Comparison of ENCODE assay signal across 8 cellular contexts in the genomic region with DNA sequence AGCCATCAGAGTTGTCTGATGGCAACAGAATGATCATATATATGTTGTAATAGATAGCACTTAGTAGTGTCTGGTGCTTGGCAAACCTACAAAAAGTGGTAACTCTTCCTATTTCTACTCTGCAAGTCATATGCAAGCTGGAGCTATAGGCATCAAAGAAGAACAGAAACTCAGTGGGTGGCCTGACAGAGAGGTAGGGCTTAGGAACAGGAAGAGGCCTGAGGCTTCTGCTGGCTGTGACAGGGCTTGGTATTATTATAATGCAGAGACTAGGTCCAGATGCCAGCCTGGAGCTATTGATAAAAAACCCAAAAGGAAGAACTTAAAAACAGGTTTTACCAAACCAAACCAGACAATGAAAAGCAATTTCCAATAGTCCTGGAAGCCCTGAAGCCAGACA. TPM values are rescaled to one million over a fixed set of nuclear protein-coding genes. Genes with fewer than 3 reads are reported as not detected.
DNase-seq lines count a peak whose midpoint lies in the region; ATAC-seq and TF ChIP-seq lines count a peak whose summit lies in the region.

No MANE protein-coding gene starts in this region.

- H3K27me3 ChIP-seq in Caco-2 (replicated peaks; ENCODE audit: control insufficient read depth, insufficient read depth, low read length), result no peaks in the 10 kb centered on the region

- H3K9me3 ChIP-seq in Caco-2, result no peaks in the 10 kb centered on the region

- no peaks in the 10 kb centered on the region for H3K27me3 Mint-ChIP-seq in T-helper 2 cell treated with Interferon-gamma antibody and Interleukin-4, amounts not matched to agents 5 μg/mL and 100 μg/mL, for 36 hours (ENCODE audit: low read depth)
- H3K27me3 Mint-ChIP-seq in Caco-2 (ENCODE audit: insufficient read depth, unreplicated experiment), result no peaks in the 10 kb centered on the region

- H3K4me3 ChIP-seq in Caco-2 (ENCODE audit: low read depth, low read length), result no peak overlapping the region

- CTCF ChIA-PET in Caco-2 (lab: Charles Lee), result interaction anchor here (0.9 kb wide), 1 partner anchor 31 kb away, joined by 6 read pairs; no protein-coding TSS in a partner anchor

- H3K4me1 Mint-ChIP-seq in T-helper 2 cell treated with Interferon-gamma antibody and Interleukin-4, amounts not matched to agents 5 μg/mL and 100 μg/mL, for 36 hours (ENCODE audit: low read depth), result peaks cover 26% of the 10 kb centered on the region
- no peaks in the 10 kb centered on the region for H3K4me1 Mint-ChIP-seq in Caco-2 (ENCODE audit: low read depth, unreplicated experiment)

- intact Hi-C loops in Caco-2 (cut with micrococcal nuclease; ENCODE audit: unreplicated experiment), result no loop called here

- TF ChIP-seq CTCF in Caco-2 (IDR thresholded peaks at IDR 0.05; ENCODE audit: insufficient read depth in 1 of 2, low read depth in 1 of 2, low read length in 1 of 2, severe bottlenecking in 1 of 2, unreplicated experiment in 1 of 2), result no peak

- BruUV-seq in Caco-2 (replicated peaks; lab: Mats Ljungman, UMichigan), result no TSS peak

- H3K36me3 Mint-ChIP-seq in T-helper 2 cell treated with Interferon-gamma antibody and Interleukin-4, amounts not matched to agents 5 μg/mL and 100 μg/mL, for 36 hours (ENCODE audit: low read depth), result peaks cover 57% of the 10 kb centered on the region
- H3K36me3 Mint-ChIP-seq in Caco-2 (ENCODE audit: insufficient read depth, unreplicated experiment), result peaks cover 44% of the 10 kb centered on the region

- H3K36me3 ChIP-seq in Caco-2 (ENCODE audit: control insufficient read depth, insufficient read depth, low read length), result peaks cover 2% of the 10 kb centered on the region

- DNase-seq in Ammon's horn (ENCODE audit: low spot score) (peak; percentile 67), GM19238 (ENCODE audit: insufficient read length, low spot score) (peak; percentile 37), NCI-H748 (lab: John Stamatoyannopoulos, UW; ENCODE audit: unreplicated experiment) (no peak), retina (no peak), Caco-2 (no peak)
- DNase-seq in T-helper 2 cell treated with Interferon-gamma antibody and Interleukin-4, amounts not matched to agents 5 μg/mL and 100 μg/mL, for 36 hours (ENCODE audit: low spot score), result no peak
- no peak for DNase-seq in activated effector memory CD4-positive, alpha-beta T cell treated with anti-CD3 and anti-CD28 coated beads, Interleukin-2, amount 50 U/mL, for 16 hours

- peak overlapping the region; percentile 47 for H3K4me3 Mint-ChIP-seq in T-helper 2 cell treated with Interferon-gamma antibody and Interleukin-4, amounts not matched to agents 5 μg/mL and 100 μg/mL, for 36 hours
- H3K4me3 Mint-ChIP-seq in Caco-2 (ENCODE audit: unreplicated experiment), result no peak overlapping the region

- peaks cover 4% of the 10 kb centered on the region; the same call in 1 of the 2 replicates for H3K4me1 ChIP-seq in Caco-2

- POLR2A ChIA-PET in Caco-2 (lab: Charles Lee), result no interaction called here

- peak overlapping the region; percentile 75 for H3K27ac Mint-ChIP-seq in T-helper 2 cell treated with Interferon-gamma antibody and Interleukin-4, amounts not matched to agents 5 μg/mL and 100 μg/mL, for 36 hours
- H3K27ac Mint-ChIP-seq in Caco-2 (ENCODE audit: unreplicated experiment), result no peak overlapping the region

- H3K9me3 Mint-ChIP-seq in T-helper 2 cell treated with Interferon-gamma antibody and Interleukin-4, amounts not matched to agents 5 μg/mL and 100 μg/mL, for 36 hours, result no peaks in the 10 kb centered on the region
- H3K9me3 Mint-ChIP-seq in Caco-2 (ENCODE audit: unreplicated experiment), result no peaks in the 10 kb centered on the region

- peak; percentile 44 for ATAC-seq in HG03095 (IDR thresholded peaks at IDR 0.05; ENCODE audit: unreplicated experiment)

RNA-seq across cellular contexts. Expression of a gene that starts 4.4 kb away (rescaled TPM):
- 161 and 167 TPM in 2 replicates for total RNA-seq in Caco-2 (2022)

RNA-seq across cellular contexts. Expression of a gene that starts 13.5 kb away (rescaled TPM):
- 73.0 and 74.5 TPM in 2 replicates for total RNA-seq in Caco-2 (2022)

RNA-seq across cellular contexts. Expression of a gene that starts 13.6 kb away (rescaled TPM):
- total RNA-seq in Caco-2 (2022), result 8.7 and 13.6 TPM in 2 replicates

RNA-seq across cellular contexts. Expression of a gene that starts 28.0 kb away (rescaled TPM):
- total RNA-seq in Caco-2 (2022), result 25.0 and 26.8 TPM in 2 replicates

RNA-seq across cellular contexts. Expression of a gene that starts 58.8 kb away (rescaled TPM):
- 6.3 and 7.5 TPM in 2 replicates for total RNA-seq in Caco-2 (2022)

Comparison
In these comparisons a context has a peak if more than half of its experiments do, and no peak if none do; other contexts are left out.
1. DNase-seq: peak in Ammon's horn (single experiment) and GM19238 (single experiment); none in T-helper 2 cell treated with Interferon-gamma antibody and Interleukin-4, amounts not matched to agents 5 μg/mL and 100 μg/mL, for 36 hours (single experiment), NCI-H748 (single experiment), retina (single experiment), Caco-2 (0 of 2) and activated effector memory CD4-positive, alpha-beta T cell treated with anti-CD3 and anti-CD28 coated beads, Interleukin-2, amount 50 U/mL, for 16 hours (single experiment).